In genomic region chr3:146148468-146148931, GRCh38 we compare ENCODE assay signal across 17 cellular contexts. TPM values are rescaled to one million over a fixed set of nuclear protein-coding genes. Genes with fewer than 3 reads are reported as not detected.
DNase-seq lines count a peak whose midpoint lies in the region; ATAC-seq, FAIRE-seq and TF ChIP-seq lines count a peak whose summit lies in the region.
"Had no signal": no experiment of that assay in that cellular context is flagged by ENCODE, and none has a peak within 500 bp of the region (broad histone marks: within the 10 kb centered on the region; RNA-seq: fewer than 3 reads in every experiment).

No MANE protein-coding gene starts in this region.

- no peaks in the 10 kb centered on the region for H3K27me3 ChIP-seq in fibroblast of lung (ENCODE audit: control insufficient read depth, insufficient read depth, low read length)
- H3K27me3 ChIP-seq in Peyer's patch, result no peaks in the 10 kb centered on the region
- H3K27me3 ChIP-seq: upper lobe of left lung had no signal

- H3K9me3 ChIP-seq in fibroblast of lung (ENCODE audit: control insufficient read depth, insufficient read depth, low read depth, low read length), result no peaks in the 10 kb centered on the region
- H3K9me3 ChIP-seq in Peyer's patch, result no peaks in the 10 kb centered on the region
- H3K9me3 ChIP-seq: upper lobe of left lung had no signal

- H3K27ac ChIP-seq in fibroblast of lung (ENCODE audit: insufficient read depth, low read length) (no peak overlapping the region), Peyer's patch (no peak overlapping the region)
- H3K27ac ChIP-seq: skin epidermis, upper lobe of left lung had no signal

- H3K4me2 ChIP-seq in fibroblast of lung (ENCODE audit: extremely low read depth, insufficient read depth, low read length), result no peak overlapping the region

- H3K4me1 ChIP-seq in fibroblast of lung (ENCODE audit: control insufficient read depth, extremely low read depth, insufficient read depth, low read length) (peaks cover 3% of the 10 kb centered on the region), Peyer's patch (no peaks in the 10 kb centered on the region)

- no peak for TF ChIP-seq POLR2A in Peyer's patch (IDR thresholded peaks at IDR 0.05)

- FAIRE-seq in RCC 7860 (lab: Jason Lieb, UNC), result peak; percentile 37
- FAIRE-seq: TTC549 had no signal

- DNase-seq in RCC 7860 (ENCODE audit: low spot score) (no peak), fibroblast of lung (ENCODE audit: low read depth in 2 of 2) (peak in 1 of 2 donors; percentile 66), retinal pigment epithelial cell (ENCODE audit: low read depth) (no peak), Peyer's patch (no peak), KG1 (lab: John Stamatoyannopoulos, UW) (no peak)
- DNase-seq: activated T-cell treated with anti-CD3 and anti-CD28 coated beads, Interleukin-2, amount 50 U/mL, for 48 hours; central memory CD4-positive, alpha-beta T cell; DMS79 treated with DMSO at 0.1 percent for 48 hours; head of caudate nucleus; midbrain; NCI-H2029 treated with DMSO at 0.1 percent for 48 hours; upper lobe of left lung had no signal

- no peak overlapping the region for H3K4me3 ChIP-seq in fibroblast of lung (replicated peaks in 1 of 4; ENCODE audit: control extremely low read depth in 1 of 4, insufficient read depth in 1 of 4, low read depth in 3 of 4, low read length in 4 of 4)
- no peak overlapping the region for H3K4me3 ChIP-seq in retinal pigment epithelial cell (ENCODE audit: low read length)
- H3K4me3 ChIP-seq in Peyer's patch, result no peak overlapping the region
- H3K4me3 ChIP-seq: skin epidermis, upper lobe of left lung had no signal

- no peaks in the 10 kb centered on the region for H3K36me3 ChIP-seq in fibroblast of lung (ENCODE audit: control insufficient read depth, insufficient read depth, low read length)
- no peaks in the 10 kb centered on the region for H3K36me3 ChIP-seq in Peyer's patch
- H3K36me3 ChIP-seq: upper lobe of left lung had no signal

- no peak overlapping the region for H2AFZ ChIP-seq in fibroblast of lung (ENCODE audit: low read length)

- no peak overlapping the region for H3K9ac ChIP-seq in fibroblast of lung (ENCODE audit: insufficient read depth, low read length)

- H4K20me1 ChIP-seq in fibroblast of lung (ENCODE audit: control insufficient read depth, extremely low read depth, insufficient read depth, low read length), result no peaks in the 10 kb centered on the region

- peaks cover 29% of the 10 kb centered on the region for H3K79me2 ChIP-seq in fibroblast of lung (ENCODE audit: control insufficient read depth, insufficient read depth, low read length)

- ATAC-seq in HG02759 (IDR thresholded peaks at IDR 0.05; ENCODE audit: unreplicated experiment) (no peak), HG03378 (IDR thresholded peaks at IDR 0.05; ENCODE audit: unreplicated experiment) (no peak)

- TF ChIP-seq CTCF in GM12874 (IDR thresholded peaks at IDR 0.05; ENCODE audit: insufficient read depth, low read depth, low read length) (0 out of 2 replicates have a peak, but pooled peaks have one; percentile 4), fibroblast of lung (conservative IDR thresholded peaks at IDR 0.05 in 1 of 2, IDR thresholded peaks at IDR 0.05 in 1 of 2; ENCODE audit: low read depth in 1 of 2, low read length in 2 of 2) (peak; percentile 28 to 60), retinal pigment epithelial cell (conservative IDR thresholded peaks at IDR 0.05; ENCODE audit: low read depth, low read length) (peak; percentile 45), Peyer's patch (IDR thresholded peaks at IDR 0.05) (peak in 2 of 6 experiments; percentile 36 to 40)

RNA-seq across cellular contexts. Expression of gene PLOD2, which starts 12.5 kb away (rescaled TPM):
- total RNA-seq in fibroblast of lung, result 85.8 and 114 TPM in 2 replicates
- 38.1 and 91.8 TPM in 2 replicates for polyA plus RNA-seq in fibroblast of lung
- 41.3 and 81.0 TPM in 2 replicates for polyA plus RNA-seq in fibroblast of lung (2012)
- 2.0 and 9.5 TPM in 2 replicates for polyA minus RNA-seq in fibroblast of lung (ENCODE audit: low replicate concordance)
- 10 to 100 TPM in 3 of 4 donors, 1 to 10 TPM in 1; 9.9 to 78.8 (median 56.0) TPM for total RNA-seq in Peyer's patch
